1 cellular context compared by ENCODE assay signal in genomic region chr1:227794813-227795183, GRCh38.
TF ChIP-seq lines count a peak whose summit lies in the region.

No MANE protein-coding gene starts in this region.

TF ChIP-seq in HepG2, 621 proteins besides CTCF, POLR2A, EP300 and RAD21:
- TF ChIP-seq FLYWCH1 (CRISPR knock-in tag; IDR thresholded peaks at IDR 0.05): no peak
- no peak for TF ChIP-seq E2F2 (CRISPR knock-in tag; IDR thresholded peaks at IDR 0.05; ENCODE audit: borderline replicate concordance)
- no peak for TF ChIP-seq ZBTB7B (CRISPR knock-in tag; IDR thresholded peaks at IDR 0.05)
